In the genomic region with DNA sequence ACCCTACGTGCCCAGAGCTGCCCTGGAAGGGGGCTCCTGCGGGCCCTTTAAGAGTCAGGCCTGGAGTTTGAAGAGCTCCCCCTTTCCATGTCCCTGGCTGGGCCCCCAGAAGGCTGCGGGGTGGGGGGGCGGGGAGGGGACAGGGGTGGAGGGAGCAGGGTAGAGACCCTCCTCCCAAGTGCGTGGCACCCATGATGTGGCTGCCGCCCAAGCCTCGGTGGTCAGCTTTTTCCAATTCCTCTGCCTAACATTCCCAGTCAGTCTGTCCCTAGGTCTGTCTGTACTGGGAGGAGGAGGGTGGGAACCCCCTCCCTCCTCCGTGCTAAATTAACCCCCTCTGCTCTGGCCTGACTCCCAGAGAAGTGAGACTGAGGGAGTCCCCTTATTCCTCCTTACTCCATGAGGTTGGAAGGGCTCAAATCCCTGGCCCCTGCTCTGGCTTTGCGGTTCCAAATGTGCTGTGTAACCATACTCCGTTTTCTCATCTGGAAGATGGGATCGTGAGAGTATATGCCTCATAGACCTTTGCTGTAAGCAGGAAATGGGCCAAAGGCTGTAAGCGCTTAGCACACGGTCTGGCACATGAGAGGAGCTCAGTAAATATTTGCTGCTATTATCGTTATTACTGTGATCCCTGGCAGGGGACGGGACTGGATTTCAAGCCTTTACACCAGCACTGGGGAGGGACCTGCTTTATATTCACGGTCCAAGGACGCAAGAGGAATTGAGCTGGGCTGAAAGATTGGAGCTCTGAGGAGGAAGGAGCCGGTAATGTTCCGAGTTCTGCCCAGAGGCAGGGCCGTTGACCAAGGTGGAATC, we compare ENCODE assay signal across 8 cellular contexts. TPM values are rescaled to one million over a fixed set of nuclear protein-coding genes. Genes with fewer than 3 reads are reported as not detected.
DNase-seq lines count a peak whose midpoint lies in the region; ATAC-seq, FAIRE-seq and TF ChIP-seq lines count a peak whose summit lies in the region.

No MANE protein-coding gene starts in this region.

- H4K20me1 ChIP-seq in astrocyte (ENCODE audit: insufficient read depth, low read length) = no peaks in the 10 kb centered on the region

- H3K27me3 Mint-ChIP-seq in activated CD4-positive, alpha-beta memory T cell treated with anti-CD3 and anti-CD28 coated beads for 36 hours = peaks cover 30% of the 10 kb centered on the region
- peaks cover 44% of the 10 kb centered on the region for H3K27me3 Mint-ChIP-seq in activated CD4-positive, alpha-beta memory T cell treated with anti-CD3 and anti-CD28 coated beads, Interleukin-2, amount 10 ng/mL, durations not matched to agents 7 days and 5 days
- H3K27me3 Mint-ChIP-seq in astrocyte (ENCODE audit: low read depth, unreplicated experiment) = peaks cover 2% of the 10 kb centered on the region

- peak overlapping the region; percentile 66 for H3K27ac ChIP-seq in astrocyte (ENCODE audit: low read depth, low read length)
- H3K27ac ChIP-seq in thoracic aorta = peak overlapping the region; percentile 61 to 92

- intact Hi-C loops in activated CD4-positive, alpha-beta memory T cell treated with anti-CD3 and anti-CD28 coated beads for 36 hours (cut with micrococcal nuclease) = loop anchor here (1.0 to 10.0 kb wide), 3 partner anchors 41 to 140 kb away; no protein-coding TSS in a partner anchor

- H3K36me3 Mint-ChIP-seq in activated CD4-positive, alpha-beta memory T cell treated with anti-CD3 and anti-CD28 coated beads for 36 hours = no peaks in the 10 kb centered on the region
- H3K36me3 Mint-ChIP-seq in activated CD4-positive, alpha-beta memory T cell treated with anti-CD3 and anti-CD28 coated beads, Interleukin-2, amount 10 ng/mL, durations not matched to agents 7 days and 5 days (ENCODE audit: low read depth) = no peaks in the 10 kb centered on the region
- peaks cover 3% of the 10 kb centered on the region for H3K36me3 Mint-ChIP-seq in astrocyte (ENCODE audit: low read depth, unreplicated experiment)

- H3K27me3 ChIP-seq in astrocyte (ENCODE audit: insufficient read depth, low read length) (no peaks in the 10 kb centered on the region), thoracic aorta (replicated peaks; ENCODE audit: insufficient read depth) (no peaks in the 10 kb centered on the region)

- ATAC-seq in thoracic aorta (ENCODE audit: insufficient number of reproducible peaks, low FRiP score, low read depth) (no peak), GM21529 (IDR thresholded peaks at IDR 0.05; ENCODE audit: unreplicated experiment) (no peak)

- H2AFZ ChIP-seq in astrocyte (ENCODE audit: low read depth, low read length) = peak overlapping the region; percentile 23

- peaks cover 32% of the 10 kb centered on the region for H3K79me2 ChIP-seq in astrocyte (ENCODE audit: insufficient read depth, low read length)

- peak overlapping the region; percentile 82 for H3K9ac ChIP-seq in astrocyte (ENCODE audit: low read length)

- H3K9me3 ChIP-seq in astrocyte (ENCODE audit: insufficient read depth, low read depth, low read length) = no peaks in the 10 kb centered on the region
- no peaks in the 10 kb centered on the region for H3K9me3 ChIP-seq in thoracic aorta

- no peak for DNase-seq in activated CD4-positive, alpha-beta memory T cell treated with anti-CD3 and anti-CD28 coated beads for 36 hours
- no peak for DNase-seq in activated CD4-positive, alpha-beta memory T cell treated with anti-CD3 and anti-CD28 coated beads, Interleukin-2, amount 10 ng/mL, durations not matched to agents 7 days and 5 days
- peak; percentile 72 for DNase-seq in astrocyte (ENCODE audit: low read depth)
- peak; percentile 57 for DNase-seq in iris pigment epithelial cell (ENCODE audit: low read depth)
- DNase-seq in thoracic aorta (ENCODE audit: low spot score) = no peak
- no peak for DNase-seq in cerebellar nuclear complex (lab: John Stamatoyannopoulos, UW)
- no peak for DNase-seq in KG1 (lab: John Stamatoyannopoulos, UW)

- H3K9me3 Mint-ChIP-seq in activated CD4-positive, alpha-beta memory T cell treated with anti-CD3 and anti-CD28 coated beads for 36 hours = no peaks in the 10 kb centered on the region
- H3K9me3 Mint-ChIP-seq in activated CD4-positive, alpha-beta memory T cell treated with anti-CD3 and anti-CD28 coated beads, Interleukin-2, amount 10 ng/mL, durations not matched to agents 7 days and 5 days = no peaks in the 10 kb centered on the region
- H3K9me3 Mint-ChIP-seq in astrocyte (ENCODE audit: unreplicated experiment) = no peaks in the 10 kb centered on the region

- peak; percentile 43 for FAIRE-seq in astrocyte (lab: Jason Lieb, UNC)

- H3K36me3 ChIP-seq in astrocyte (ENCODE audit: insufficient read depth, low read length) (no peaks in the 10 kb centered on the region), thoracic aorta (peaks cover 4% of the 10 kb centered on the region)

- no peak overlapping the region for H3K27ac Mint-ChIP-seq in activated CD4-positive, alpha-beta memory T cell treated with anti-CD3 and anti-CD28 coated beads for 36 hours
- no peak overlapping the region for H3K27ac Mint-ChIP-seq in activated CD4-positive, alpha-beta memory T cell treated with anti-CD3 and anti-CD28 coated beads, Interleukin-2, amount 10 ng/mL, durations not matched to agents 7 days and 5 days
- peak overlapping the region; percentile 86 for H3K27ac Mint-ChIP-seq in astrocyte (ENCODE audit: unreplicated experiment)

- H3K4me3 ChIP-seq in astrocyte (ENCODE audit: insufficient read depth, low read depth, low read length) (peak overlapping the region; percentile 68), thoracic aorta (peak overlapping the region; percentile 61)

- peak overlapping the region; percentile 92 for H3K4me2 ChIP-seq in astrocyte (ENCODE audit: low read length)

- H3K4me3 Mint-ChIP-seq in activated CD4-positive, alpha-beta memory T cell treated with anti-CD3 and anti-CD28 coated beads for 36 hours = peak overlapping the region; percentile 17
- no peak overlapping the region for H3K4me3 Mint-ChIP-seq in activated CD4-positive, alpha-beta memory T cell treated with anti-CD3 and anti-CD28 coated beads, Interleukin-2, amount 10 ng/mL, durations not matched to agents 7 days and 5 days
- peak overlapping the region; percentile 77 for H3K4me3 Mint-ChIP-seq in astrocyte (ENCODE audit: unreplicated experiment)

- CTCF ChIA-PET in activated CD4-positive, alpha-beta memory T cell treated with anti-CD3 and anti-CD28 coated beads for 36 hours (lab: Charles Lee) = interaction anchor here (0.8 to 5.5 kb wide), 9 partner anchors 10 to 141 kb away, joined by 3 to 26 read pairs (median 3); no protein-coding TSS in a partner anchor
- CTCF ChIA-PET in activated CD4-positive, alpha-beta memory T cell treated with anti-CD3 and anti-CD28 coated beads, Interleukin-2, amount 10 ng/mL, durations not matched to agents 7 days and 5 days (lab: Charles Lee) = interaction anchor here (0.5 to 2.2 kb wide), 4 partner anchors 12 to 84 kb away, joined by 4 to 10 read pairs (median 6); no protein-coding TSS in a partner anchor

- peaks cover 81% of the 10 kb centered on the region for H3K4me1 ChIP-seq in astrocyte (ENCODE audit: insufficient read depth, low read length)
- H3K4me1 ChIP-seq in thoracic aorta (ENCODE audit: control insufficient read depth in 1 of 2, low read depth in 2 of 2) = peaks cover 22 to 69% of the 10 kb centered on the region in 2 donors

- peaks cover 43% of the 10 kb centered on the region for H3K4me1 Mint-ChIP-seq in activated CD4-positive, alpha-beta memory T cell treated with anti-CD3 and anti-CD28 coated beads for 36 hours (ENCODE audit: low read depth)
- peaks cover 49% of the 10 kb centered on the region for H3K4me1 Mint-ChIP-seq in activated CD4-positive, alpha-beta memory T cell treated with anti-CD3 and anti-CD28 coated beads, Interleukin-2, amount 10 ng/mL, durations not matched to agents 7 days and 5 days
- peaks cover 53% of the 10 kb centered on the region for H3K4me1 Mint-ChIP-seq in astrocyte (ENCODE audit: low read depth, unreplicated experiment)

- POLR2A ChIA-PET in activated CD4-positive, alpha-beta memory T cell treated with anti-CD3 and anti-CD28 coated beads for 36 hours (lab: Charles Lee) = interaction anchor here (1.0 kb wide), 1 partner anchor 11 kb away, joined by 3 read pairs; no protein-coding TSS in a partner anchor
- POLR2A ChIA-PET in activated CD4-positive, alpha-beta memory T cell treated with anti-CD3 and anti-CD28 coated beads, Interleukin-2, amount 10 ng/mL, durations not matched to agents 7 days and 5 days (lab: Charles Lee) = interaction anchor here (1.0 to 1.4 kb wide), 5 partner anchors 34 to 368 kb away, joined by 3 to 4 read pairs (median 3); a partner anchor contains a TSS

- TF ChIP-seq CTCF in astrocyte (IDR thresholded peaks at IDR 0.05; ENCODE audit: insufficient read depth, low read depth, low read length) (no peak), thoracic aorta (IDR thresholded peaks at IDR 0.05) (no peak)

RNA-seq across cellular contexts. Expression of a gene that starts 0.7 kb away (rescaled TPM):
- total RNA-seq in activated CD4-positive, alpha-beta memory T cell treated with anti-CD3 and anti-CD28 coated beads for 36 hours = under 1 TPM; 0.12 to 0.45 TPM
- not detected for total RNA-seq in activated CD4-positive, alpha-beta memory T cell treated with anti-CD3 and anti-CD28 coated beads, Interleukin-2, amount 10 ng/mL, durations not matched to agents 7 days and 5 days
- total RNA-seq in astrocyte (42.9 and 56.5 TPM in 2 replicates), thoracic aorta (100 to 1,000 TPM; 183 to 323 TPM)

RNA-seq across cellular contexts. Expression of a gene that starts 59.7 kb away (rescaled TPM):
- 1 to 10 TPM; 1.6 to 1.7 TPM for total RNA-seq in activated CD4-positive, alpha-beta memory T cell treated with anti-CD3 and anti-CD28 coated beads for 36 hours
- under 1 TPM; 0.68 to 0.81 TPM for total RNA-seq in activated CD4-positive, alpha-beta memory T cell treated with anti-CD3 and anti-CD28 coated beads, Interleukin-2, amount 10 ng/mL, durations not matched to agents 7 days and 5 days
- 25.1 and 25.8 TPM in 2 replicates for total RNA-seq in astrocyte
- total RNA-seq in thoracic aorta = 1 to 10 TPM; 1.5 TPM

RNA-seq across cellular contexts. Expression of a gene that starts 59.8 kb away (rescaled TPM):
- total RNA-seq in activated CD4-positive, alpha-beta memory T cell treated with anti-CD3 and anti-CD28 coated beads for 36 hours = 10 to 100 TPM; 55.3 to 56.4 TPM
- 10 to 100 TPM; 50.4 to 50.5 TPM for total RNA-seq in activated CD4-positive, alpha-beta memory T cell treated with anti-CD3 and anti-CD28 coated beads, Interleukin-2, amount 10 ng/mL, durations not matched to agents 7 days and 5 days
- total RNA-seq in astrocyte (56.3 and 57.9 TPM in 2 replicates), thoracic aorta (10 to 100 TPM; 69.2 to 99.5 TPM)

Comparison
In these comparisons a context has a peak if more than half of its experiments do, and no peak if none do; other contexts are left out.
1. DNase-seq: peak in astrocyte (single experiment) and iris pigment epithelial cell (single experiment); none in activated CD4-positive, alpha-beta memory T cell treated with anti-CD3 and anti-CD28 coated beads for 36 hours (single experiment), activated CD4-positive, alpha-beta memory T cell treated with anti-CD3 and anti-CD28 coated beads, Interleukin-2, amount 10 ng/mL, durations not matched to agents 7 days and 5 days (single experiment), thoracic aorta (single experiment), cerebellar nuclear complex (0 of 2) and KG1 (single experiment).
2. RNA of a gene that starts 0.7 kb away (total RNA-seq): 183 to 323 TPM in thoracic aorta and 42.9 to 56.5 TPM in astrocyte; 0.12 to 0.45 TPM in activated CD4-positive, alpha-beta memory T cell treated with anti-CD3 and anti-CD28 coated beads for 36 hours and not detected in activated CD4-positive, alpha-beta memory T cell treated with anti-CD3 and anti-CD28 coated beads, Interleukin-2, amount 10 ng/mL, durations not matched to agents 7 days and 5 days; every median in the first group is over 10 times any median in the second.